ENCODE assay signal across 17 cellular contexts in the genomic region with DNA sequence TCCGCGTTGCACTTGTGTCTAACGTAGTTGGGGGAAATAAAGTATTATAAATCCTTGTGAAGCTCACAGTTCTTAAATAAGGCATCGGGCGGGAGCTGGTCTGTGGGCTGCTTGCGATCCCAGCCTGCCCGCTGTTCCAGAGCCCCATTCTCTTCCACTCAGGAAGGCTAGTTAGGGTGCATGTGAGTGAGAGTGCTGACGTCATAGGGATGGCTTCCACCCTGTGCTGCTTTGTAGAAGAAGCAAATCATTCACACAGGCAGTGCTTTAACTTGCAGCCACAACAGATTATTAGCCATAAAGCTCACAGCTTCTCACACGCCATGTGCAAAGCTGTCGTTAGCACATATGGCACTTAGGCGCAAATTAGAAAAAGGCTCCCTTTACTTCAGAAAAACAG.
DNase-seq lines count a peak whose midpoint lies in the region; ATAC-seq, FAIRE-seq and TF ChIP-seq lines count a peak whose summit lies in the region.
"Had no signal": no experiment of that assay in that cellular context is flagged by ENCODE, and none has a peak within 500 bp of the region (broad histone marks: within the 10 kb centered on the region; RNA-seq: fewer than 3 reads in every experiment).

No MANE protein-coding gene starts in this region.

- POLR2A ChIA-PET in T-cell (lab: Charles Lee): interaction anchor here in 1 of 2 donors (0.9 kb wide), 1 partner anchor 31 kb away, joined by 3 read pairs; no protein-coding TSS in a partner anchor

- no peak overlapping the region for H3K4me3 ChIP-seq in WERI-Rb-1 (ENCODE audit: low read depth, low read length)

- no peaks in the 10 kb centered on the region for H3K9me3 Mint-ChIP-seq in T-cell
- H3K9me3 Mint-ChIP-seq: activated naive CD4-positive, alpha-beta T cell treated with anti-CD3 and anti-CD28 coated beads, Interleukin-2, amount 10 ng/mL, durations not matched to agents 7 days and 5 days; stimulated activated naive CD8-positive, alpha-beta T cell treated with anti-CD3 and anti-CD28 coated beads, Interleukin-15, amount 100 ng/mL, for 72 hours had no signal

- no peaks in the 10 kb centered on the region for H3K4me1 Mint-ChIP-seq in T-cell
- H3K4me1 Mint-ChIP-seq: activated naive CD4-positive, alpha-beta T cell treated with anti-CD3 and anti-CD28 coated beads, Interleukin-2, amount 10 ng/mL, durations not matched to agents 7 days and 5 days; stimulated activated naive CD8-positive, alpha-beta T cell treated with anti-CD3 and anti-CD28 coated beads, Interleukin-15, amount 100 ng/mL, for 72 hours had no signal

- no peak for ATAC-seq in T-cell (replicated peaks in 1 of 4)
- ATAC-seq: stimulated activated naive CD8-positive, alpha-beta T cell treated with anti-CD3 and anti-CD28 coated beads, Interleukin-15, amount 100 ng/mL, for 72 hours had no signal

- FAIRE-seq in frontal cortex (lab: Jason Lieb, UNC): no peak
- FAIRE-seq: bronchial epithelial cell had no signal

- H3K36me3 Mint-ChIP-seq in T-cell: no peaks in the 10 kb centered on the region
- H3K36me3 Mint-ChIP-seq: activated naive CD4-positive, alpha-beta T cell treated with anti-CD3 and anti-CD28 coated beads, Interleukin-2, amount 10 ng/mL, durations not matched to agents 7 days and 5 days had no signal

- CTCF ChIA-PET in T-cell (lab: Charles Lee): no interaction called here

- TF ChIP-seq CTCF in WERI-Rb-1 (IDR thresholded peaks at IDR 0.05; ENCODE audit: low read depth, low read length): no peak

- peak; percentile 60 for DNase-seq in D341Med (ENCODE audit: low spot score)
- peak; percentile 71 for DNase-seq in WERI-Rb-1
- DNase-seq in frontal cortex (ENCODE audit: low spot score in 2 of 2): peak; percentile 21 to 37
- peak in 9 of 10 donors; percentile 33 to 94 (median 61) for DNase-seq in posterior cingulate gyrus
- no peak for DNase-seq in DMS153 (lab: John Stamatoyannopoulos, UW)
- DNase-seq in HUDEP-2 (lab: John Stamatoyannopoulos, UW; ENCODE audit: unreplicated experiment in 76 of 76): no peak
- no peak for DNase-seq in T-cell
- DNase-seq in SHP77 treated with DMSO at 0.1 percent for 48 hours (lab: John Stamatoyannopoulos, UW): no peak
- DNase-seq: activated CD8-positive, alpha-beta memory T cell treated with anti-CD3 and anti-CD28 coated beads, Interleukin-2, amount 50 U/mL, for 4 hours; activated naive CD4-positive, alpha-beta T cell treated with anti-CD3 and anti-CD28 coated beads, Interleukin-2, amount 10 ng/mL, durations not matched to agents 7 days and 5 days; COR-L47; GF-D8; NCI-H1694; NCI-H446 treated with DMSO at 0.1 percent for 48 hours; SIG-M5; stimulated activated naive CD8-positive, alpha-beta T cell treated with anti-CD3 and anti-CD28 coated beads, Interleukin-15, amount 100 ng/mL, for 72 hours had no signal

- H3K27me3 Mint-ChIP-seq in T-cell: peaks cover 23 to 31% of the 10 kb centered on the region in 2 donors

- H3K27me3 ChIP-seq in WERI-Rb-1 (ENCODE audit: insufficient read depth, low read depth, severe bottlenecking): no peaks in the 10 kb centered on the region

- intact Hi-C loops in posterior cingulate gyrus (cut with DNase I): no loop called here

- H3K9me3 ChIP-seq in WERI-Rb-1 (ENCODE audit: severe bottlenecking): no peaks in the 10 kb centered on the region

- no peak overlapping the region for H3K27ac Mint-ChIP-seq in T-cell
- H3K27ac Mint-ChIP-seq: activated naive CD4-positive, alpha-beta T cell treated with anti-CD3 and anti-CD28 coated beads, Interleukin-2, amount 10 ng/mL, durations not matched to agents 7 days and 5 days; stimulated activated naive CD8-positive, alpha-beta T cell treated with anti-CD3 and anti-CD28 coated beads, Interleukin-15, amount 100 ng/mL, for 72 hours had no signal

- peaks cover 12% of the 10 kb centered on the region for H3K36me3 ChIP-seq in WERI-Rb-1

- H3K27ac ChIP-seq in WERI-Rb-1: peak overlapping the region; percentile 54

- H3K4me3 Mint-ChIP-seq in T-cell: no peak overlapping the region
- H3K4me3 Mint-ChIP-seq: activated naive CD4-positive, alpha-beta T cell treated with anti-CD3 and anti-CD28 coated beads, Interleukin-2, amount 10 ng/mL, durations not matched to agents 7 days and 5 days; stimulated activated naive CD8-positive, alpha-beta T cell treated with anti-CD3 and anti-CD28 coated beads, Interleukin-15, amount 100 ng/mL, for 72 hours had no signal

Comparison
In these comparisons a context has a peak if more than half of its experiments do, and no peak if none do; other contexts are left out.
1. DNase-seq: peak in D341Med (single experiment), WERI-Rb-1 (single experiment), frontal cortex (2 of 2) and posterior cingulate gyrus (9 of 10); none in DMS153 (single experiment), HUDEP-2 (0 of 76), T-cell (0 of 34) and SHP77 treated with DMSO at 0.1 percent for 48 hours (single experiment).